Comparison of ENCODE assay signal across 11 cellular contexts in genomic region chr21:17552410-17552809, GRCh38. TPM values are rescaled to one million over a fixed set of nuclear protein-coding genes. Genes with fewer than 3 reads are reported as not detected.
"Had no signal": no experiment of that assay in that cellular context is flagged by ENCODE, and none has a peak within 500 bp of the region (broad histone marks: within the 10 kb centered on the region; RNA-seq: fewer than 3 reads in every experiment).

No MANE protein-coding gene starts in this region.

- H3K4me3 ChIP-seq: GM23248, GM23338, HAP-1 had no signal

- H3K9ac ChIP-seq: GM23248 had no signal

- H3K4me2 ChIP-seq: GM23338 had no signal

- H3K9me3 ChIP-seq: HAP-1 had no signal

- ATAC-seq: GM23338, HCT116 had no signal

- H3K27ac ChIP-seq: GM23248 had no signal

- H3K4me1 ChIP-seq: HAP-1 had no signal

- DNase-seq: GOT3, H7, H9, HCEC 1CT, HFFc6 had no signal

- H2AFZ ChIP-seq: GM23248, GM23338 had no signal

- FAIRE-seq: H1, H54 had no signal

RNA-seq across cellular contexts. Expression of gene CXADR, which starts 39.6 kb away (rescaled TPM):
- total RNA-seq: GM23248 had no signal
